Comparison of ENCODE assay signal across 8 cellular contexts in genomic region chr6:28657756-28658465, GRCh38.
A peak's percentile ranks its signal among the peaks of the same experiment; 100 is the strongest.
DNase-seq lines count a peak whose midpoint lies in the region; ATAC-seq and TF ChIP-seq lines count a peak whose summit lies in the region.

No MANE protein-coding gene starts in this region.

- H3K4me3 Mint-ChIP-seq in naive thymus-derived CD4-positive, alpha-beta T cell = peak overlapping the region; percentile 67 to 91 (median 83)

- POLR2A ChIA-PET in naive thymus-derived CD4-positive, alpha-beta T cell (lab: Charles Lee) = no interaction called here

- peaks cover 58 to 72% (median 64%) of the 10 kb centered on the region in 5 donors for H3K27me3 Mint-ChIP-seq in naive thymus-derived CD4-positive, alpha-beta T cell

- H3K36me3 ChIP-seq in naive thymus-derived CD4-positive, alpha-beta T cell (ENCODE audit: control insufficient read depth in 2 of 3, insufficient read depth in 3 of 3, low read length in 3 of 3) = no peaks in the 10 kb centered on the region
- H3K36me3 ChIP-seq in thoracic aorta = no peaks in the 10 kb centered on the region

- TF ChIP-seq CTCF in thoracic aorta (IDR thresholded peaks at IDR 0.05) = no peak

- peak; percentile 48 for ATAC-seq in HG02763 (IDR thresholded peaks at IDR 0.05; ENCODE audit: unreplicated experiment)
- ATAC-seq in esophagus mucosa = peak; percentile 61
- ATAC-seq in naive thymus-derived CD4-positive, alpha-beta T cell = no peak
- ATAC-seq in thoracic aorta (ENCODE audit: insufficient number of reproducible peaks, low FRiP score, low read depth) = no peak

- peak; percentile 18 for DNase-seq in DMS153 treated with DMSO at 0.1 percent for 48 hours (lab: John Stamatoyannopoulos, UW; ENCODE audit: unreplicated experiment)
- DNase-seq in NCI-H748 (lab: John Stamatoyannopoulos, UW; ENCODE audit: unreplicated experiment) = peak; percentile 69
- peak; percentile 88 for DNase-seq in activated CD8-positive, alpha-beta memory T cell treated with anti-CD3 and anti-CD28 coated beads, Interleukin-2, amount 50 U/mL, for 48 hours
- DNase-seq in naive thymus-derived CD4-positive, alpha-beta T cell = peak in 8 of 9 donors; percentile 37 to 60 (median 56)
- no peak for DNase-seq in thoracic aorta (ENCODE audit: low spot score)
- no peak for DNase-seq in NCI-H510A treated with DMSO at 0.1 percent for 48 hours (lab: John Stamatoyannopoulos, UW)

- peak overlapping the region; percentile 45 for H3K4me3 ChIP-seq in naive thymus-derived CD4-positive, alpha-beta T cell (ENCODE audit: low read length)
- peak overlapping the region; percentile 72 for H3K4me3 ChIP-seq in thoracic aorta

- H3K9me3 Mint-ChIP-seq in naive thymus-derived CD4-positive, alpha-beta T cell = peaks cover 0 to 15% (median 0%) of the 10 kb centered on the region in 11 donors

- H3K36me3 Mint-ChIP-seq in naive thymus-derived CD4-positive, alpha-beta T cell = peaks cover 0 to 1% (median 0%) of the 10 kb centered on the region in 5 donors

- H3K4me1 Mint-ChIP-seq in naive thymus-derived CD4-positive, alpha-beta T cell = peaks cover 15 to 30% (median 23%) of the 10 kb centered on the region in 7 donors

- H3K27me3 ChIP-seq in naive thymus-derived CD4-positive, alpha-beta T cell (ENCODE audit: control insufficient read depth in 2 of 2, insufficient read depth in 2 of 2, low read length in 2 of 2) = peaks cover 9 to 20% of the 10 kb centered on the region in 2 donors
- H3K27me3 ChIP-seq in thoracic aorta (replicated peaks; ENCODE audit: insufficient read depth) = no peaks in the 10 kb centered on the region

- CTCF ChIA-PET in naive thymus-derived CD4-positive, alpha-beta T cell (lab: Charles Lee) = no interaction called here

- H3K9me3 ChIP-seq in naive thymus-derived CD4-positive, alpha-beta T cell (ENCODE audit: control insufficient read depth in 2 of 3, low read length in 3 of 3) = no peaks in the 10 kb centered on the region
- H3K9me3 ChIP-seq in thoracic aorta = no peaks in the 10 kb centered on the region

- peak overlapping the region; percentile 43 to 86 (median 69) for H3K27ac Mint-ChIP-seq in naive thymus-derived CD4-positive, alpha-beta T cell

- peaks cover 6 to 13% of the 10 kb centered on the region in 2 donors for H3K4me1 ChIP-seq in naive thymus-derived CD4-positive, alpha-beta T cell (ENCODE audit: control insufficient read depth in 2 of 2, insufficient read depth in 2 of 2, low read length in 2 of 2)
- H3K4me1 ChIP-seq in thoracic aorta (ENCODE audit: control insufficient read depth in 1 of 2, low read depth in 2 of 2) = peaks cover 3% of the 10 kb centered on the region in 2 donors

- intact Hi-C loops in naive thymus-derived CD4-positive, alpha-beta T cell (cut with micrococcal nuclease) = loop anchor here in 1 of 2 donors (5.0 kb wide), 1 partner anchor 116 kb away; no protein-coding TSS in a partner anchor

- H3K27ac ChIP-seq in naive thymus-derived CD4-positive, alpha-beta T cell (ENCODE audit: low read depth, low read length) = no peak overlapping the region
- no peak overlapping the region for H3K27ac ChIP-seq in thoracic aorta

Comparison
In these comparisons a context has a peak if more than half of its experiments do, and no peak if none do; other contexts are left out.
1. DNase-seq: peak in DMS153 treated with DMSO at 0.1 percent for 48 hours (single experiment), NCI-H748 (single experiment), activated CD8-positive, alpha-beta memory T cell treated with anti-CD3 and anti-CD28 coated beads, Interleukin-2, amount 50 U/mL, for 48 hours (single experiment) and naive thymus-derived CD4-positive, alpha-beta T cell (8 of 9); none in thoracic aorta (single experiment) and NCI-H510A treated with DMSO at 0.1 percent for 48 hours (single experiment).
2. ATAC-seq: peak in HG02763 (single experiment) and esophagus mucosa (single experiment); none in naive thymus-derived CD4-positive, alpha-beta T cell (single experiment) and thoracic aorta (single experiment).